In genomic region chr14:68268719-68269118, GRCh38 we compare ENCODE assay signal across 10 cellular contexts.
DNase-seq lines count a peak whose midpoint lies in the region; TF ChIP-seq lines count a peak whose summit lies in the region.
"Had no signal": no experiment of that assay in that cellular context is flagged by ENCODE, and none has a peak within 500 bp of the region (broad histone marks: within the 10 kb centered on the region; RNA-seq: fewer than 3 reads in every experiment).

No MANE protein-coding gene starts in this region.

- H3K27me3 Mint-ChIP-seq in CD4-positive, alpha-beta memory T cell, result no peaks in the 10 kb centered on the region
- no peaks in the 10 kb centered on the region for H3K27me3 Mint-ChIP-seq in activated naive CD8-positive, alpha-beta T cell
- peaks cover 2% of the 10 kb centered on the region for H3K27me3 Mint-ChIP-seq in neural progenitor cell (ENCODE audit: insufficient read depth, low read depth)

- CTCF ChIA-PET in CD4-positive, alpha-beta memory T cell (lab: Charles Lee; ENCODE audit: partially characterized antibody), result interaction anchor here (1.5 kb wide), 1 partner anchor 239 kb away, joined by 4 read pairs; no protein-coding TSS in a partner anchor
- CTCF ChIA-PET in HEK293 (lab: Yijun Ruan, JAX), result interaction anchor here (0.6 kb wide), 1 partner anchor 80 kb away, joined by 3 read pairs; no protein-coding TSS in a partner anchor

- H2AFZ ChIP-seq in neural progenitor cell (replicated peaks), result no peak overlapping the region

- H3K27ac Mint-ChIP-seq in CD4-positive, alpha-beta memory T cell, result peak overlapping the region; percentile 61 to 93 (median 85)
- peak overlapping the region; percentile 73 for H3K27ac Mint-ChIP-seq in activated naive CD8-positive, alpha-beta T cell
- peak overlapping the region; percentile 89 for H3K27ac Mint-ChIP-seq in neural progenitor cell

- H3K4me3 ChIP-seq in CD4-positive, alpha-beta memory T cell (ENCODE audit: low read length in 2 of 2), result no peak overlapping the region
- H3K4me3 ChIP-seq in HEK293 (ENCODE audit: low read depth, low read length) (no peak overlapping the region), neural progenitor cell (no peak overlapping the region), BE2C (ENCODE audit: low read depth, low read length) (no peak overlapping the region)

- intact Hi-C loops in CD4-positive, alpha-beta memory T cell (cut with micrococcal nuclease), result no loop called here

- no peaks in the 10 kb centered on the region for H3K36me3 ChIP-seq in CD4-positive, alpha-beta memory T cell (ENCODE audit: insufficient read depth, low read length)
- no peaks in the 10 kb centered on the region for H3K36me3 ChIP-seq in HEK293 (ENCODE audit: control insufficient read depth in 2 of 2, insufficient read depth in 1 of 2, low read length in 2 of 2)
- no peaks in the 10 kb centered on the region for H3K36me3 ChIP-seq in neural progenitor cell
- no peaks in the 10 kb centered on the region for H3K36me3 ChIP-seq in BE2C

- no peaks in the 10 kb centered on the region for H3K9me3 Mint-ChIP-seq in CD4-positive, alpha-beta memory T cell
- no peaks in the 10 kb centered on the region for H3K9me3 Mint-ChIP-seq in activated naive CD8-positive, alpha-beta T cell (ENCODE audit: low read depth)
- H3K9me3 Mint-ChIP-seq in neural progenitor cell, result no peaks in the 10 kb centered on the region

- peaks cover 8% of the 10 kb centered on the region for H3F3A ChIP-seq in neural progenitor cell (ENCODE audit: low read depth)

- H3K9ac ChIP-seq in neural progenitor cell, result no peak overlapping the region

- no peaks in the 10 kb centered on the region for H3K36me3 Mint-ChIP-seq in CD4-positive, alpha-beta memory T cell
- peaks cover 2% of the 10 kb centered on the region for H3K36me3 Mint-ChIP-seq in activated naive CD8-positive, alpha-beta T cell
- no peaks in the 10 kb centered on the region for H3K36me3 Mint-ChIP-seq in neural progenitor cell

- no peak for DNase-seq in CD4-positive, alpha-beta memory T cell
- DNase-seq in neural progenitor cell (ENCODE audit: low spot score) (no peak), NOMO-1 (lab: John Stamatoyannopoulos, UW; ENCODE audit: unreplicated experiment in 2 of 2) (no peak), NCI-H526 (lab: John Stamatoyannopoulos, UW) (no peak), BE2C (no peak)
- no peak for DNase-seq in stimulated activated CD4-positive, alpha-beta T cell treated with anti-CD3 and anti-CD28 coated beads, Interleukin-4, amount 100 ng/mL, for 4 hours
- DNase-seq: NCI-H1105 had no signal

- no peaks in the 10 kb centered on the region for H3K27me3 ChIP-seq in CD4-positive, alpha-beta memory T cell (ENCODE audit: insufficient read depth, low read length)
- H3K27me3 ChIP-seq in neural progenitor cell, result no peaks in the 10 kb centered on the region
- H3K27me3 ChIP-seq in BE2C, result no peaks in the 10 kb centered on the region

- no peaks in the 10 kb centered on the region for H4K20me1 ChIP-seq in neural progenitor cell (ENCODE audit: low read depth)

- H3K4me2 ChIP-seq in neural progenitor cell, result no peak overlapping the region

- POLR2A ChIA-PET in CD4-positive, alpha-beta memory T cell (lab: Charles Lee; ENCODE audit: partially characterized antibody), result interaction anchor here (1.5 to 3.5 kb wide), 2 partner anchors 15 to 527 kb away, joined by 4 to 15 read pairs; no protein-coding TSS in a partner anchor
- POLR2A ChIA-PET in HEK293 (lab: Yijun Ruan, JAX), result no interaction called here

- H3K4me3 Mint-ChIP-seq in CD4-positive, alpha-beta memory T cell, result peak overlapping the region in 4 of 8 donors; percentile 44 to 58 (median 53)
- H3K4me3 Mint-ChIP-seq in activated naive CD8-positive, alpha-beta T cell, result peak overlapping the region; percentile 11
- no peak overlapping the region for H3K4me3 Mint-ChIP-seq in neural progenitor cell

- H3K4me1 ChIP-seq in CD4-positive, alpha-beta memory T cell (ENCODE audit: insufficient read depth, low read length), result peaks cover 42% of the 10 kb centered on the region
- H3K4me1 ChIP-seq in HEK293 (ENCODE audit: control insufficient read depth, insufficient read depth, low read length), result no peaks in the 10 kb centered on the region
- peaks cover 15% of the 10 kb centered on the region for H3K4me1 ChIP-seq in neural progenitor cell
- peaks cover 6% of the 10 kb centered on the region; the same call in 1 of the 2 replicates for H3K4me1 ChIP-seq in BE2C

- H3K27ac ChIP-seq in CD4-positive, alpha-beta memory T cell (ENCODE audit: low read depth, low read length), result no peak overlapping the region
- H3K27ac ChIP-seq in HEK293 (ENCODE audit: extremely low read depth, low read depth, low read length) (no peak overlapping the region), neural progenitor cell (no peak overlapping the region)
- H3K27ac ChIP-seq: epithelial cell of prostate had no signal

- no peaks in the 10 kb centered on the region for H3K9me3 ChIP-seq in CD4-positive, alpha-beta memory T cell (ENCODE audit: control insufficient read depth in 1 of 2, low read length in 2 of 2)
- H3K9me3 ChIP-seq in HEK293 (ENCODE audit: control insufficient read depth, insufficient read depth, low read depth, low read length), result no peaks in the 10 kb centered on the region
- H3K9me3 ChIP-seq in neural progenitor cell (ENCODE audit: low read depth), result no peaks in the 10 kb centered on the region
- H3K9me3 ChIP-seq in BE2C, result no peaks in the 10 kb centered on the region

- H3K79me2 ChIP-seq in neural progenitor cell (ENCODE audit: low read depth), result no peaks in the 10 kb centered on the region

- peaks cover 29 to 55% (median 36%) of the 10 kb centered on the region in 4 donors for H3K4me1 Mint-ChIP-seq in CD4-positive, alpha-beta memory T cell
- peaks cover 51% of the 10 kb centered on the region for H3K4me1 Mint-ChIP-seq in activated naive CD8-positive, alpha-beta T cell (ENCODE audit: low read depth)
- peaks cover 40% of the 10 kb centered on the region for H3K4me1 Mint-ChIP-seq in neural progenitor cell

- TF ChIP-seq CTCF in HEK293 (tag by site-specific recombination; IDR thresholded peaks at IDR 0.05), result no peak
- no peak for TF ChIP-seq CTCF in neural progenitor cell (IDR thresholded peaks at IDR 0.05)
- no peak for TF ChIP-seq CTCF in BE2C (IDR thresholded peaks at IDR 0.05; ENCODE audit: low read depth, low read length)

TF ChIP-seq in HEK293, 187 proteins besides CTCF, POLR2A, EP300 and RAD21:
- no peak for TF ChIP-seq ZFP37 (tag by site-specific recombination; IDR thresholded peaks at IDR 0.05)
- TF ChIP-seq, protein P1, sequence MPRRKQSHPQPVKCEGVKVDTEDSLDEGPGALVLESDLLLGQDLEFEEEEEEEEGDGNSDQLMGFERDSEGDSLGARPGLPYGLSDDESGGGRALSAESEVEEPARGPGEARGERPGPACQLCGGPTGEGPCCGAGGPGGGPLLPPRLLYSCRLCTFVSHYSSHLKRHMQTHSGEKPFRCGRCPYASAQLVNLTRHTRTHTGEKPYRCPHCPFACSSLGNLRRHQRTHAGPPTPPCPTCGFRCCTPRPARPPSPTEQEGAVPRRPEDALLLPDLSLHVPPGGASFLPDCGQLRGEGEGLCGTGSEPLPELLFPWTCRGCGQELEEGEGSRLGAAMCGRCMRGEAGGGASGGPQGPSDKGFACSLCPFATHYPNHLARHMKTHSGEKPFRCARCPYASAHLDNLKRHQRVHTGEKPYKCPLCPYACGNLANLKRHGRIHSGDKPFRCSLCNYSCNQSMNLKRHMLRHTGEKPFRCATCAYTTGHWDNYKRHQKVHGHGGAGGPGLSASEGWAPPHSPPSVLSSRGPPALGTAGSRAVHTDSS (tag by site-specific recombination; IDR thresholded peaks at IDR 0.05), result no peak
- TF ChIP-seq ZNF404 (tag by site-specific recombination; IDR thresholded peaks at IDR 0.05), result no peak
- peak; percentile 27; the same call in 1 of the 2 replicates for TF ChIP-seq ZNF335 (tag by site-specific recombination; conservative IDR thresholded peaks at IDR 0.05)
TF ChIP-seq in HEK293: peak in this region for 1.
